ENCODE assay signal across 15 cellular contexts in the genomic region with DNA sequence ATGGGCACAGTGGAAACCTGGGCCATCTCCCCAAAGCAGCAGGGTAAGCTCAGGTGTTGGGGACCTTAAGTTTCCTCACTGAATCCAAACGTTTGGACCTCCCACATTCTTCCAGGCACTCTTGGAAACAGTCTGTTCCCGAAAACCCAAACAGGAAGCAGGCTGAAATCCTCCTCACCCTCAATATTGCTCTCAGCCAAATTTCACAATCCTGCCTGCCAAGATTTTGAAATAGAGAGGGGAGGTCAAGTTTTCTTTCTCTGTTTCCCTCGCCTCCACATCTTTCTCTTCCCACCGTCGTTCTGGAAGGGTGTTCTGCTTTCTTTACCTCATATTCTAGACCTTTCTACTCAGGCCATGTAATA.
DNase-seq lines count a peak whose midpoint lies in the region; ATAC-seq, FAIRE-seq and TF ChIP-seq lines count a peak whose summit lies in the region.
"Had no signal": no experiment of that assay in that cellular context is flagged by ENCODE, and none has a peak within 500 bp of the region (broad histone marks: within the 10 kb centered on the region; RNA-seq: fewer than 3 reads in every experiment).

No MANE protein-coding gene starts in this region.

- BruUV-seq in endothelial cell of umbilical vein (replicated peaks; lab: Mats Ljungman, UMichigan) = no TSS peak

- no peak overlapping the region for H3K4me2 ChIP-seq in endothelial cell of umbilical vein (ENCODE audit: insufficient read depth, low read length)
- H3K4me2 ChIP-seq: neural progenitor cell had no signal

- H4K20me1 ChIP-seq in endothelial cell of umbilical vein (replicated peaks; ENCODE audit: control insufficient read depth, extremely low read depth, insufficient read depth, low read length) = no peaks in the 10 kb centered on the region

- no peak overlapping the region for H3K9ac ChIP-seq in endothelial cell of umbilical vein (replicated peaks; ENCODE audit: extremely low read depth, insufficient read depth, low read length)
- H3K9ac ChIP-seq: neural progenitor cell had no signal

- ATAC-seq in lung (ENCODE audit: insufficient read depth, low FRiP score) (peak; percentile 68), HG02970 (IDR thresholded peaks at IDR 0.05; ENCODE audit: low FRiP score, unreplicated experiment) (no peak)
- ATAC-seq: activated naive CD8-positive, alpha-beta T cell treated with anti-CD3 and anti-CD28 coated beads, Interleukin-2, amount 50 U/mL, for 24 hours; PC-3; stimulated activated naive CD8-positive, alpha-beta T cell treated with anti-CD3 and anti-CD28 coated beads, Interleukin-15, Interleukin-2, amounts not matched to agents 100 U/mL and 50 U/mL, for 24 hours had no signal

- H3K36me3 ChIP-seq in endothelial cell of umbilical vein (ENCODE audit: control insufficient read depth in 2 of 2, extremely low read depth in 1 of 2, insufficient read depth in 2 of 2, low read length in 2 of 2) (no peaks in the 10 kb centered on the region), lung (ENCODE audit: control insufficient read depth in 2 of 2, insufficient read depth in 2 of 2, low read length in 2 of 2) (no peaks in the 10 kb centered on the region)
- H3K36me3 ChIP-seq: neural progenitor cell had no signal

- TF ChIP-seq CTCF in endothelial cell of umbilical vein (IDR thresholded peaks at IDR 0.05; ENCODE audit: extremely low read depth in 1 of 2, insufficient read depth in 1 of 2, low read depth in 1 of 2, low read length in 2 of 2) (no peak), lung (IDR thresholded peaks at IDR 0.05; ENCODE audit: control extremely low read depth, extremely low read depth) (no peak)

- intact Hi-C loops in endothelial cell of umbilical vein (cut with micrococcal nuclease) = no loop called here

- dilution Hi-C loops in endothelial cell of umbilical vein (cut with MboI; ENCODE audit: extremely low pct_ligation_motif_present, low sequenced_read_pairs) = no loop called here

- H3K27me3 ChIP-seq in endothelial cell of umbilical vein (ENCODE audit: control insufficient read depth in 2 of 2, insufficient read depth in 2 of 2, low read length in 2 of 2) (no peaks in the 10 kb centered on the region), lung (ENCODE audit: control insufficient read depth, insufficient read depth) (no peaks in the 10 kb centered on the region)
- H3K27me3 ChIP-seq: neural progenitor cell had no signal

- H3K4me3 ChIP-seq in endothelial cell of umbilical vein (replicated peaks in 1 of 3; ENCODE audit: insufficient read depth in 1 of 3, low read depth in 1 of 3, low read length in 3 of 3) (no peak overlapping the region), lung (no peak overlapping the region)
- H3K4me3 ChIP-seq: neural progenitor cell had no signal

- no peak for TF ChIP-seq POLR2A in endothelial cell of umbilical vein (IDR thresholded peaks at IDR 0.05; ENCODE audit: low read depth, low read length)

- WGBS in lung, 2 donors = 19 to 41% methylated on average over 5 of the region's 5 CpGs

- no peaks in the 10 kb centered on the region for H3K9me1 ChIP-seq in endothelial cell of umbilical vein (replicated peaks; ENCODE audit: control insufficient read depth, extremely low read depth, insufficient read depth, low read length)

- H3K27ac ChIP-seq in endothelial cell of umbilical vein (ENCODE audit: insufficient read depth, low read depth, low read length) (no peak overlapping the region), lung (ENCODE audit: low read depth in 1 of 2, low read length in 1 of 2) (peak overlapping the region in 1 of 2 donors; percentile 75)
- H3K27ac ChIP-seq: neural progenitor cell had no signal

- H3K9me3 ChIP-seq in endothelial cell of umbilical vein (replicated peaks; ENCODE audit: control insufficient read depth, insufficient read depth, low read length) = no peaks in the 10 kb centered on the region
- no peaks in the 10 kb centered on the region for H3K9me3 ChIP-seq in lung (ENCODE audit: control insufficient read depth in 2 of 2, insufficient read depth in 1 of 2, low read length in 1 of 2)

- H2AFZ ChIP-seq in endothelial cell of umbilical vein (ENCODE audit: low read depth, low read length) = peak overlapping the region; percentile 71
- H2AFZ ChIP-seq: neural progenitor cell had no signal

- POLR2A ChIA-PET in endothelial cell of umbilical vein (lab: Charles Lee) = no interaction called here

- no peaks in the 10 kb centered on the region for H3K79me2 ChIP-seq in endothelial cell of umbilical vein (ENCODE audit: control insufficient read depth, insufficient read depth, low read length)

- H3K4me1 ChIP-seq in endothelial cell of umbilical vein (ENCODE audit: control insufficient read depth, extremely low read depth, insufficient read depth, low read length) (peaks cover 3% of the 10 kb centered on the region), lung (ENCODE audit: control insufficient read depth in 2 of 2, insufficient read depth in 2 of 2, low read length in 2 of 2) (peaks cover 0 to 4% of the 10 kb centered on the region in 2 donors)
- H3K4me1 ChIP-seq: neural progenitor cell had no signal

- CTCF ChIA-PET in endothelial cell of umbilical vein (lab: Charles Lee) = no interaction called here

- no peak for FAIRE-seq in endothelial cell of umbilical vein (lab: Jason Lieb, UNC)

- peak; percentile 14 for DNase-seq in NCI-H226
- DNase-seq in endothelial cell of umbilical vein (ENCODE audit: low read depth, low spot score) = no peak
- DNase-seq in lung (ENCODE audit: low spot score) = peak; percentile 53
- DNase-seq in stromal cell of bone marrow (ENCODE audit: low read depth) = peak; percentile 15
- no peak for DNase-seq in DMS 273 (lab: John Stamatoyannopoulos, UW; ENCODE audit: unreplicated experiment)
- DNase-seq in NCI-H2081 treated with DMSO at 0.1 percent for 48 hours (lab: John Stamatoyannopoulos, UW) = no peak
- no peak for DNase-seq in NCI-H82 treated with DMSO at 0.1 percent for 48 hours (lab: John Stamatoyannopoulos, UW; ENCODE audit: unreplicated experiment)
- DNase-seq: activated naive CD8-positive, alpha-beta T cell treated with anti-CD3 and anti-CD28 coated beads, Interleukin-2, amount 50 U/mL, for 24 hours; COR-L47; MV-4-11; PC-3; stimulated activated CD4-positive, alpha-beta T cell treated with anti-CD3 and anti-CD28 coated beads, Interleukin-2, amount 100 ng/mL, for 48 hours; stimulated activated naive CD8-positive, alpha-beta T cell treated with anti-CD3 and anti-CD28 coated beads, Interleukin-15, Interleukin-2, amounts not matched to agents 100 U/mL and 50 U/mL, for 24 hours had no signal

TF ChIP-seq in endothelial cell of umbilical vein, 7 proteins besides CTCF, POLR2A, EP300 and RAD21:
- TF ChIP-seq EZH2 (IDR thresholded peaks at IDR 0.05; ENCODE audit: borderline replicate concordance, low read depth, low read length, severe bottlenecking) = no peak
- TF ChIP-seq MYC (IDR thresholded peaks at IDR 0.05; ENCODE audit: low read depth, low read length) = no peak
- no peak for TF ChIP-seq POLR2AphosphoS5 (IDR thresholded peaks at IDR 0.05; ENCODE audit: insufficient read depth, low read depth, low read length)
- TF ChIP-seq FOS (IDR thresholded peaks at IDR 0.05; ENCODE audit: borderline replicate concordance, insufficient read depth, low read length) = no peak

Comparison
In these comparisons a context has a peak if more than half of its experiments do, and no peak if none do; other contexts are left out.
1. DNase-seq: peak in NCI-H226 (single experiment), lung (single experiment) and stromal cell of bone marrow (single experiment); none in endothelial cell of umbilical vein (single experiment), DMS 273 (single experiment), NCI-H2081 treated with DMSO at 0.1 percent for 48 hours (single experiment) and NCI-H82 treated with DMSO at 0.1 percent for 48 hours (single experiment).